ENCODE assay signal across 17 cellular contexts in the genomic region with DNA sequence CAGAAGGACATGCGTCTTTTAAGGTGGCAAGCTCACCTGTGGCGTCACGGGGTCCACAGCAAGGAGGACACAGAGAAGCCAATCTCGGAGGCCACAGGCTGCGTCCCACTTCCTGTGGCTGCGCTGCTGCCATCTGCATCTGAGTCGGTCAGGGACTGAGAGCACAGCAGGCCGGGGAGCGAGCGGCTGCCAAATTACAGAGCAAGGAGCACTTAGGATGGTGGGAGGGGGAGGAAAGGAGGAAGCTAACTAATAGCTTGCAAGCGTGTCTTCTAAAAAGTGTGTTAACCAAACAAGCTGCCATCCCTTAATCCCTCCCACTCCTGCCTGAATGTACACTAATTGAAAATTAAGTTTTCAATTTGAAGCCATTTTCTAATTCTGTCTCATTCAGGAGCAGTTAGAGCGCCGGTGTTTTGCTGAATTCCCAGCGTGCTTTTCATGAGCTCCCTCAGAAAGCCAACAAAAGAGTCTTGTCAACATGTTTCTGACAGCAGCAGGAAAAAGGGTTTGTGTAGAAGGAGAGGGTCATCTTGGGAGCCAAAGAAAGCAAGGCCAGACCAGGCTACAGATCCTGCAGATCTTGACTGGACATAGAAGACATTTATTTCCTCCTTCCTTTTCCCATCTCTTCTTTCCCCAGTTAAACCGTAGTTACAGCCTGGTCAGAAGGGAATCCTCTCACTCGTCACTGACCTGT. TPM values are rescaled to one million over a fixed set of nuclear protein-coding genes. Genes with fewer than 3 reads are reported as not detected.
DNase-seq lines count a peak whose midpoint lies in the region; ATAC-seq and TF ChIP-seq lines count a peak whose summit lies in the region.
"Had no signal": no experiment of that assay in that cellular context is flagged by ENCODE, and none has a peak within 500 bp of the region (broad histone marks: within the 10 kb centered on the region; RNA-seq: fewer than 3 reads in every experiment).

No MANE protein-coding gene starts in this region.

- H3K4me3 Mint-ChIP-seq in activated naive CD8-positive, alpha-beta T cell treated with anti-CD3 and anti-CD28 coated beads, Interleukin-2, amount 50 U/mL, for 24 hours = no peak overlapping the region
- H3K4me3 Mint-ChIP-seq: T-helper 2 cell treated with Interferon-gamma antibody and Interleukin-4, amounts not matched to agents 5 μg/mL and 100 μg/mL, for 36 hours had no signal

- peaks cover 0 to 3% (median 0%) of the 10 kb centered on the region in 45 donors for H3K27me3 ChIP-seq in dorsolateral prefrontal cortex
- H3K27me3 ChIP-seq: adrenal gland had no signal

- peak overlapping the region in 21 of 59 donors; percentile 2 to 67 (median 27) for H3K27ac ChIP-seq in dorsolateral prefrontal cortex
- H3K27ac ChIP-seq: adrenal gland, prostate gland had no signal

- TF ChIP-seq CTCF in dorsolateral prefrontal cortex (IDR thresholded peaks at IDR 0.05 in 54 of 56, conservative IDR thresholded peaks at IDR 0.05 in 2 of 56; ENCODE audit: low read depth in 1 of 56, partially characterized antibody in 56 of 56) = no peak

- H3K4me1 Mint-ChIP-seq in activated naive CD8-positive, alpha-beta T cell treated with anti-CD3 and anti-CD28 coated beads, Interleukin-2, amount 50 U/mL, for 24 hours = no peaks in the 10 kb centered on the region

- H3K36me3 Mint-ChIP-seq in activated naive CD8-positive, alpha-beta T cell treated with anti-CD3 and anti-CD28 coated beads, Interleukin-2, amount 50 U/mL, for 24 hours (ENCODE audit: low read depth) = no peaks in the 10 kb centered on the region

- DNase-seq in COR-L47 (lab: John Stamatoyannopoulos, UW) (peak; percentile 4), NCI-H1092 treated with DMSO at 0.1 percent for 48 hours (lab: John Stamatoyannopoulos, UW) (peak; percentile 10), dorsolateral prefrontal cortex (peak in 6 of 10 donors; percentile 26 to 77 (median 43)), midbrain (lab: John Stamatoyannopoulos, UW) (peak; percentile 17), LoVo (ENCODE audit: low spot score) (no peak), NK-92 (lab: John Stamatoyannopoulos, UW; ENCODE audit: unreplicated experiment) (no peak)
- no peak for DNase-seq in activated naive CD8-positive, alpha-beta T cell treated with anti-CD3 and anti-CD28 coated beads, Interleukin-2, amount 50 U/mL, for 24 hours
- DNase-seq: activated CD4-positive, alpha-beta T cell treated with anti-CD3 and anti-CD28 coated beads for 48 hours; activated T-cell treated with anti-CD3 and anti-CD28 coated beads, Interleukin-2, amount 50 U/mL, for 48 hours; DMS153; stimulated activated CD4-positive, alpha-beta T cell treated with anti-CD3 and anti-CD28 coated beads, Interleukin-1b, Interleukin-23, amount 100 ng/mL, for 48 hours; stimulated activated CD8-positive, alpha-beta memory T cell treated with anti-CD3 and anti-CD28 coated beads, Interleukin-4, amount 100 ng/mL, for 48 hours; trophoblast cell had no signal

- peaks cover 4% of the 10 kb centered on the region for H3K27me3 Mint-ChIP-seq in activated naive CD8-positive, alpha-beta T cell treated with anti-CD3 and anti-CD28 coated beads, Interleukin-2, amount 50 U/mL, for 24 hours

- H3K27ac Mint-ChIP-seq in activated naive CD8-positive, alpha-beta T cell treated with anti-CD3 and anti-CD28 coated beads, Interleukin-2, amount 50 U/mL, for 24 hours = no peak overlapping the region
- H3K27ac Mint-ChIP-seq: T-helper 2 cell treated with Interferon-gamma antibody and Interleukin-4, amounts not matched to agents 5 μg/mL and 100 μg/mL, for 36 hours had no signal

- H3K9me3 Mint-ChIP-seq in activated naive CD8-positive, alpha-beta T cell treated with anti-CD3 and anti-CD28 coated beads, Interleukin-2, amount 50 U/mL, for 24 hours = no peaks in the 10 kb centered on the region
- H3K9me3 Mint-ChIP-seq: T-helper 2 cell treated with Interferon-gamma antibody and Interleukin-4, amounts not matched to agents 5 μg/mL and 100 μg/mL, for 36 hours had no signal

- intact Hi-C loops in dorsolateral prefrontal cortex (cut with DNase I) = no loop called here

- ATAC-seq in GM19328 (IDR thresholded peaks at IDR 0.05; ENCODE audit: unreplicated experiment) = no peak
- no peak for ATAC-seq in activated naive CD8-positive, alpha-beta T cell treated with anti-CD3 and anti-CD28 coated beads, Interleukin-2, amount 50 U/mL, for 24 hours

- H3K4me3 ChIP-seq in dorsolateral prefrontal cortex = peak overlapping the region in 30 of 59 donors; percentile 0 to 53 (median 27)
- H3K4me3 ChIP-seq: adrenal gland, prostate gland had no signal

RNA-seq across cellular contexts. Expression of a gene that starts 42.4 kb away (rescaled TPM):
- total RNA-seq in dorsolateral prefrontal cortex = 100 to 1,000 TPM in 48 of 120 experiments, 10 to 100 TPM in 72; 45.0 to 128 (median 97.3) TPM

Comparison
In these comparisons a context has a peak if more than half of its experiments do, and no peak if none do; other contexts are left out.
1. DNase-seq: peak in COR-L47 (single experiment), NCI-H1092 treated with DMSO at 0.1 percent for 48 hours (single experiment), dorsolateral prefrontal cortex (6 of 10) and midbrain (single experiment); none in LoVo (single experiment), activated naive CD8-positive, alpha-beta T cell treated with anti-CD3 and anti-CD28 coated beads, Interleukin-2, amount 50 U/mL, for 24 hours (single experiment) and NK-92 (single experiment).